1 cellular context compared by ENCODE assay signal in genomic region chr3:134336587-134336986, GRCh38.
TF ChIP-seq lines count a peak whose summit lies in the region.

No MANE protein-coding gene starts in this region.

TF ChIP-seq in HepG2, 621 proteins besides CTCF, POLR2A, EP300 and RAD21 (continued from another document):
- no peak for TF ChIP-seq ZNF687 (CRISPR knock-in tag; IDR thresholded peaks at IDR 0.05)
- TF ChIP-seq ZNF672 (CRISPR knock-in tag; IDR thresholded peaks at IDR 0.05) = no peak
- TF ChIP-seq, protein P1, sequence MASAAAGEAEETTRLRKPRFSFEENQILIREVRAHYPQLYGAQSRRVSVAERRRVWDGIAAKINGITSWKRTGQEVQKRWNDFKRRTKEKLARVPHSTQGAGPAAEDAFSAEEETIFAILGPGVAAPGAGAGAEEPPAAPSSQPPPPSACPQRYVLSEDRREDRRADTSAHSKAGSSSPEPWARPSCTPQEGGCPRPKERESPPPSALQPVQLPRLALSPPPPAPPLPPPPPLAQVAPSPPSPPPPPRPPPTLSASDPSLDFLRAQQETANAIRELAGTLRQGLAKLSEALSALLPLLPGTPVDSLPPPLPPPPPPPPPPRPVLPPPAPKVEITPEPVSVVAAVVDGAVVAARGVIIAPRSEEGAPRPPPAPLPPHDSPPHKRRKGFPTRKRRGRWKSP (CRISPR knock-in tag; IDR thresholded peaks at IDR 0.05) = no peak
- peak; percentile 77 for TF ChIP-seq CEBPB (IDR thresholded peaks at IDR 0.05; ENCODE audit: borderline replicate concordance, low read depth, low read length)
- TF ChIP-seq ZBTB1 (CRISPR knock-in tag; IDR thresholded peaks at IDR 0.05; ENCODE audit: borderline replicate concordance) = no peak
- no peak for TF ChIP-seq JUNB (CRISPR knock-in tag; IDR thresholded peaks at IDR 0.05; ENCODE audit: borderline replicate concordance)
- peak; percentile 72 for TF ChIP-seq CEBPG (CRISPR knock-in tag; IDR thresholded peaks at IDR 0.05)
- TF ChIP-seq, protein P2, sequence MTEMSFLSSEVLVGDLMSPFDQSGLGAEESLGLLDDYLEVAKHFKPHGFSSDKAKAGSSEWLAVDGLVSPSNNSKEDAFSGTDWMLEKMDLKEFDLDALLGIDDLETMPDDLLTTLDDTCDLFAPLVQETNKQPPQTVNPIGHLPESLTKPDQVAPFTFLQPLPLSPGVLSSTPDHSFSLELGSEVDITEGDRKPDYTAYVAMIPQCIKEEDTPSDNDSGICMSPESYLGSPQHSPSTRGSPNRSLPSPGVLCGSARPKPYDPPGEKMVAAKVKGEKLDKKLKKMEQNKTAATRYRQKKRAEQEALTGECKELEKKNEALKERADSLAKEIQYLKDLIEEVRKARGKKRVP (CRISPR knock-in tag; IDR thresholded peaks at IDR 0.05) = peak in 1 of 2 experiments; percentile 91; a peak in 2 of 4 replicates
- TF ChIP-seq ZXDC (CRISPR knock-in tag; IDR thresholded peaks at IDR 0.05) = no peak
- peak; percentile 85 for TF ChIP-seq FOSL2 (CRISPR knock-in tag; IDR thresholded peaks at IDR 0.05)
- TF ChIP-seq ATF3 (CRISPR knock-in tag; IDR thresholded peaks at IDR 0.05) = 0 out of 2 replicates have a peak, but pooled peaks have one; percentile 25
- TF ChIP-seq NFATC3 (CRISPR knock-in tag; IDR thresholded peaks at IDR 0.05) = no peak
- TF ChIP-seq NFE2L1 (CRISPR knock-in tag; IDR thresholded peaks at IDR 0.05; ENCODE audit: borderline replicate concordance) = no peak
- TF ChIP-seq ZNF782 (CRISPR knock-in tag; IDR thresholded peaks at IDR 0.05; ENCODE audit: borderline replicate concordance) = no peak
- TF ChIP-seq ZNF292 (CRISPR knock-in tag; IDR thresholded peaks at IDR 0.05; ENCODE audit: borderline replicate concordance, low read depth) = no peak
- no peak for TF ChIP-seq HMG20A (CRISPR knock-in tag; IDR thresholded peaks at IDR 0.05; ENCODE audit: borderline replicate concordance)
- TF ChIP-seq, protein P3, sequence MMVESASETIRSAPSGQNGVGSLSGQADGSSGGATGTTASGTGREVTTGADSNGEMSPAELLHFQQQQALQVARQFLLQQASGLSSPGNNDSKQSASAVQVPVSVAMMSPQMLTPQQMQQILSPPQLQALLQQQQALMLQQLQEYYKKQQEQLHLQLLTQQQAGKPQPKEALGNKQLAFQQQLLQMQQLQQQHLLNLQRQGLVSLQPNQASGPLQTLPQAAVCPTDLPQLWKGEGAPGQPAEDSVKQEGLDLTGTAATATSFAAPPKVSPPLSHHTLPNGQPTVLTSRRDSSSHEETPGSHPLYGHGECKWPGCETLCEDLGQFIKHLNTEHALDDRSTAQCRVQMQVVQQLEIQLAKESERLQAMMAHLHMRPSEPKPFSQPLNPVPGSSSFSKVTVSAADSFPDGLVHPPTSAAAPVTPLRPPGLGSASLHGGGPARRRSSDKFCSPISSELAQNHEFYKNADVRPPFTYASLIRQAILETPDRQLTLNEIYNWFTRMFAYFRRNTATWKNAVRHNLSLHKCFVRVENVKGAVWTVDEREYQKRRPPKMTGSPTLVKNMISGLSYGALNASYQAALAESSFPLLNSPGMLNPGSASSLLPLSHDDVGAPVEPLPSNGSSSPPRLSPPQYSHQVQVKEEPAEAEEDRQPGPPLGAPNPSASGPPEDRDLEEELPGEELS (CRISPR knock-in tag; IDR thresholded peaks at IDR 0.05) = no peak
- no peak for TF ChIP-seq HOXA9 (CRISPR knock-in tag; IDR thresholded peaks at IDR 0.05; ENCODE audit: borderline replicate concordance)
- TF ChIP-seq KLF15 (CRISPR knock-in tag; IDR thresholded peaks at IDR 0.05; ENCODE audit: borderline replicate concordance) = no peak
- no peak for TF ChIP-seq SATB2 (CRISPR knock-in tag; IDR thresholded peaks at IDR 0.05)
